Comparison of ENCODE assay signal across 12 cellular contexts in genomic region chr13:79457948-79458347, GRCh38. TPM values are rescaled to one million over a fixed set of nuclear protein-coding genes. Genes with fewer than 3 reads are reported as not detected.
DNase-seq lines count a peak whose midpoint lies in the region; ATAC-seq and TF ChIP-seq lines count a peak whose summit lies in the region.
"Had no signal": no experiment of that assay in that cellular context is flagged by ENCODE, and none has a peak within 500 bp of the region (broad histone marks: within the 10 kb centered on the region; RNA-seq: fewer than 3 reads in every experiment).

No MANE protein-coding gene starts in this region.

- H3K4me1 ChIP-seq in PC-3 (ENCODE audit: insufficient read depth, low read length), result peaks cover 14% of the 10 kb centered on the region; the same call in 1 of the 2 replicates
- H3K4me1 ChIP-seq: BLaER1 had no signal

- no peak for TF ChIP-seq CTCF in PC-3 (conservative IDR thresholded peaks at IDR 0.05; ENCODE audit: low read depth, low read length)

- H4K20me1 ChIP-seq in PC-3 (ENCODE audit: low read length), result no peaks in the 10 kb centered on the region
- H4K20me1 ChIP-seq: BLaER1 had no signal

- H2AFZ ChIP-seq in PC-3 (ENCODE audit: low read length), result no peak overlapping the region

- H3K27me3 ChIP-seq in PC-3 (ENCODE audit: low read length), result no peaks in the 10 kb centered on the region
- H3K27me3 ChIP-seq: BLaER1 had no signal

- H3K79me2 ChIP-seq in PC-3 (ENCODE audit: low read length), result no peaks in the 10 kb centered on the region

- CTCF ChIA-PET in PC-3 (lab: Charles Lee), result no interaction called here

- no TSS peak for BruUV-seq in PC-3 (replicated peaks; lab: Mats Ljungman, UMichigan)

- intact Hi-C loops in PC-3 (cut with micrococcal nuclease), result no loop called here

- no peaks in the 10 kb centered on the region for H3K9me2 ChIP-seq in PC-3 (replicated peaks; ENCODE audit: low read length)

- no peaks in the 10 kb centered on the region for H3K9me3 ChIP-seq in PC-3 (ENCODE audit: low read length)
- H3K9me3 ChIP-seq: BLaER1, thoracic aorta had no signal

- no peaks in the 10 kb centered on the region for H3K36me3 ChIP-seq in PC-3 (ENCODE audit: low read depth, low read length)
- H3K36me3 ChIP-seq: BLaER1, thoracic aorta had no signal

- no peaks in the 10 kb centered on the region for H3K9me3 Mint-ChIP-seq in activated T-cell treated with anti-CD3 and anti-CD28 coated beads, Interleukin-2, amount 50 U/mL, for 72 hours
- H3K9me3 Mint-ChIP-seq in effector memory CD8-positive, alpha-beta T cell, result no peaks in the 10 kb centered on the region
- H3K9me3 Mint-ChIP-seq: activated B cell treated with CpG ODN at 0.5 μM for 24 hours had no signal

- ATAC-seq in activated T-cell treated with anti-CD3 and anti-CD28 coated beads, Interleukin-2, amount 50 U/mL, for 72 hours (replicated peaks in 1 of 2), result peak; percentile 56 to 63
- ATAC-seq in PC-3, result peak; percentile 77
- peak; percentile 57 for ATAC-seq in effector memory CD8-positive, alpha-beta T cell (replicated peaks)
- no peak for ATAC-seq in HG03442 (IDR thresholded peaks at IDR 0.05; ENCODE audit: unreplicated experiment)
- ATAC-seq in GM19351 (IDR thresholded peaks at IDR 0.05; ENCODE audit: unreplicated experiment), result no peak

- H3K27me3 Mint-ChIP-seq in activated T-cell treated with anti-CD3 and anti-CD28 coated beads, Interleukin-2, amount 50 U/mL, for 72 hours (ENCODE audit: low read depth), result no peaks in the 10 kb centered on the region
- H3K27me3 Mint-ChIP-seq in effector memory CD8-positive, alpha-beta T cell, result peaks cover 0 to 5% of the 10 kb centered on the region in 2 donors

- H3K4me1 Mint-ChIP-seq in activated T-cell treated with anti-CD3 and anti-CD28 coated beads, Interleukin-2, amount 50 U/mL, for 72 hours (ENCODE audit: low read depth), result peaks cover 49% of the 10 kb centered on the region
- H3K4me1 Mint-ChIP-seq in effector memory CD8-positive, alpha-beta T cell (ENCODE audit: low read depth in 2 of 2), result peaks cover 0 to 2% of the 10 kb centered on the region in 2 donors
- H3K4me1 Mint-ChIP-seq: activated B cell treated with CpG ODN at 0.5 μM for 24 hours had no signal

- H3K4me3 Mint-ChIP-seq in activated T-cell treated with anti-CD3 and anti-CD28 coated beads, Interleukin-2, amount 50 U/mL, for 72 hours, result peak overlapping the region in 1 of 2 donors; percentile 54
- no peak overlapping the region for H3K4me3 Mint-ChIP-seq in effector memory CD8-positive, alpha-beta T cell
- H3K4me3 Mint-ChIP-seq: activated B cell treated with CpG ODN at 0.5 μM for 24 hours had no signal

- no peaks in the 10 kb centered on the region for H3F3A ChIP-seq in PC-3 (ENCODE audit: low read length, unreplicated experiment)

- H3K4me3 ChIP-seq in PC-3 (ENCODE audit: low read length) (no peak overlapping the region), skeletal muscle cell (ENCODE audit: low read depth, low read length) (no peak overlapping the region)
- H3K4me3 ChIP-seq: BLaER1, thoracic aorta had no signal

- no peak overlapping the region for H3K9ac ChIP-seq in PC-3 (ENCODE audit: low read length)
- H3K9ac ChIP-seq: BLaER1 had no signal

- H3K4me2 ChIP-seq in PC-3 (ENCODE audit: low read length), result no peak overlapping the region
- H3K4me2 ChIP-seq: BLaER1 had no signal

- POLR2A ChIA-PET in PC-3 (lab: Charles Lee; ENCODE audit: unreplicated experiment), result no interaction called here

- peak overlapping the region; percentile 73 for H3K27ac Mint-ChIP-seq in activated T-cell treated with anti-CD3 and anti-CD28 coated beads, Interleukin-2, amount 50 U/mL, for 72 hours
- H3K27ac Mint-ChIP-seq in effector memory CD8-positive, alpha-beta T cell, result no peak overlapping the region
- H3K27ac Mint-ChIP-seq: activated B cell treated with CpG ODN at 0.5 μM for 24 hours had no signal

- H3K36me3 Mint-ChIP-seq in activated T-cell treated with anti-CD3 and anti-CD28 coated beads, Interleukin-2, amount 50 U/mL, for 72 hours (ENCODE audit: insufficient read depth in 2 of 2), result no peaks in the 10 kb centered on the region
- H3K36me3 Mint-ChIP-seq in effector memory CD8-positive, alpha-beta T cell (ENCODE audit: insufficient read depth), result no peaks in the 10 kb centered on the region

- no peak overlapping the region for H3K27ac ChIP-seq in PC-3 (ENCODE audit: low read length)
- H3K27ac ChIP-seq: BLaER1, thoracic aorta had no signal

- peak; percentile 19 to 24 for DNase-seq in activated T-cell treated with anti-CD3 and anti-CD28 coated beads, Interleukin-2, amount 50 U/mL, for 72 hours
- DNase-seq in activated T-cell treated with anti-CD3 and anti-CD28 coated beads for 4 hours (no peak), PC-3 (peak; percentile 48), skeletal muscle cell (ENCODE audit: low read depth) (peak; percentile 58), nucleus accumbens (lab: John Stamatoyannopoulos, UW) (no peak)
- no peak for DNase-seq in effector memory CD8-positive, alpha-beta T cell
- DNase-seq: activated B cell treated with CpG ODN at 0.5 μM for 24 hours, aorta had no signal

RNA-seq across cellular contexts. Expression of gene NDFIP2, which starts 23.0 kb away (rescaled TPM):
- 100 to 1,000 TPM; 114 to 124 TPM for total RNA-seq in activated T-cell treated with anti-CD3 and anti-CD28 coated beads, Interleukin-2, amount 50 U/mL, for 72 hours
- total RNA-seq in PC-3 (2014; rRNA removed), result 17.9 and 19.5 TPM in 2 replicates

RNA-seq across cellular contexts. Expression of gene RBM26, which starts 51.9 kb away (rescaled TPM):
- total RNA-seq in activated T-cell treated with anti-CD3 and anti-CD28 coated beads, Interleukin-2, amount 50 U/mL, for 72 hours, result 10 to 100 TPM; 62.5 to 69.2 TPM
- total RNA-seq in PC-3 (2014; rRNA removed), result 15.8 and 16.1 TPM in 2 replicates

Comparison
In these comparisons a context has a peak if more than half of its experiments do, and no peak if none do; other contexts are left out.
1. DNase-seq: peak in activated T-cell treated with anti-CD3 and anti-CD28 coated beads, Interleukin-2, amount 50 U/mL, for 72 hours (2 of 2), PC-3 (single experiment) and skeletal muscle cell (single experiment); none in activated T-cell treated with anti-CD3 and anti-CD28 coated beads for 4 hours (single experiment), effector memory CD8-positive, alpha-beta T cell (0 of 3) and nucleus accumbens (0 of 56).
2. ATAC-seq: peak in activated T-cell treated with anti-CD3 and anti-CD28 coated beads, Interleukin-2, amount 50 U/mL, for 72 hours (2 of 2), PC-3 (single experiment) and effector memory CD8-positive, alpha-beta T cell (single experiment); none in HG03442 (single experiment) and GM19351 (single experiment).